ENCODE assay signal across 13 cellular contexts in the genomic region with DNA sequence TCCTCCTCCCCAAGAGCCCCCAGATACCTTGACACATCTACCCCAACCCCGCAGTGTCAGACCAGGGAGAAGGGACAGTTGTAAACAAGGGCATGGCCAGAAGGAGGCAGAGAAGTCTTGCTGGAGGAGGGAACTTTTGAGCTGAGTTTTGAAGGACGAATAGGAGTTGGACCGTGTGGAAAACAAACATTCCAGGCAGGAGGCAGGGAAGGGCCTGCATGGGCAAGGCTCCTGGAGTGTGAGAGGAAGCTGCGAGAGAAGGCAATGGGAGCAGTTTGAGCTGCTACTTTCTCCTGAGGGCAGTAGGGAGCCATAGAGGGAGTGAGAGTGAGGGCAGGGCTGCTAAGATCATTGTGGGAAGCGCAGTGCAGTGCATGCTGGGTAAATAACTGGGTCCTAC. TPM values are rescaled to one million over a fixed set of nuclear protein-coding genes. Genes with fewer than 3 reads are reported as not detected.
DNase-seq lines count a peak whose midpoint lies in the region; ATAC-seq, FAIRE-seq and TF ChIP-seq lines count a peak whose summit lies in the region.
"Had no signal": no experiment of that assay in that cellular context is flagged by ENCODE, and none has a peak within 500 bp of the region (broad histone marks: within the 10 kb centered on the region; RNA-seq: fewer than 3 reads in every experiment).

No MANE protein-coding gene starts in this region.

- H3K27me3 Mint-ChIP-seq in activated CD8-positive, alpha-beta T cell treated with anti-CD3 and anti-CD28 coated beads, Interleukin-2, amount 10 ng/mL, durations not matched to agents 7 days and 5 days (ENCODE audit: low read depth) = no peaks in the 10 kb centered on the region

- peaks cover 3 to 6% of the 10 kb centered on the region in 2 donors for H3K4me1 ChIP-seq in left lung

- DNase-seq in NCI-H1694 (lab: John Stamatoyannopoulos, UW) = peak; percentile 33
- no peak for DNase-seq in NCI-H1694 treated with DMSO at 0.1 percent for 48 hours (lab: John Stamatoyannopoulos, UW)
- DNase-seq in caudate nucleus (lab: John Stamatoyannopoulos, UW) = no peak
- DNase-seq in stimulated activated CD4-positive, alpha-beta T cell treated with anti-CD3 and anti-CD28 coated beads, Interleukin-2, amount 100 ng/mL, for 24 hours = peak; percentile 44 to 57
- no peak for DNase-seq in activated CD8-positive, alpha-beta T cell treated with anti-CD3 and anti-CD28 coated beads, Interleukin-2, amount 10 ng/mL, durations not matched to agents 7 days and 5 days
- DNase-seq in left lung = no peak
- DNase-seq in GM12892 (ENCODE audit: insufficient read length) = no peak
- DNase-seq: midbrain, NCI-H524, T1000 had no signal

- TF ChIP-seq POLR2A in GM12892 (IDR thresholded peaks at IDR 0.05; ENCODE audit: low read depth, low read length) = no peak

- H3K27ac ChIP-seq in caudate nucleus (ENCODE audit: low read depth, low read length) (peak overlapping the region; percentile 64), left lung (no peak overlapping the region)
- H3K27ac ChIP-seq: tibial nerve had no signal

- H3K4me3 ChIP-seq in left lung = no peak overlapping the region
- H3K4me3 ChIP-seq: tibial nerve had no signal

- CTCF ChIA-PET in activated CD8-positive, alpha-beta T cell treated with anti-CD3 and anti-CD28 coated beads, Interleukin-2, amount 10 ng/mL, durations not matched to agents 7 days and 5 days (lab: Charles Lee) = interaction anchor here (0.6 kb wide), 1 partner anchor 187 kb away, joined by 3 read pairs; no protein-coding TSS in a partner anchor

- H3K27me3 ChIP-seq in left lung = peaks cover 0 to 5% of the 10 kb centered on the region in 2 donors
- H3K27me3 ChIP-seq: tibial nerve had no signal

- no peak for ATAC-seq in activated CD8-positive, alpha-beta T cell treated with anti-CD3 and anti-CD28 coated beads, Interleukin-2, amount 10 ng/mL, durations not matched to agents 7 days and 5 days
- no peak for ATAC-seq in left lung

- no peaks in the 10 kb centered on the region for H3K9me3 ChIP-seq in left lung
- H3K9me3 ChIP-seq: tibial nerve had no signal

- intact Hi-C loops in left lung (cut with DNase I) = no loop called here

- peaks cover 4% of the 10 kb centered on the region for H3K4me1 Mint-ChIP-seq in activated CD8-positive, alpha-beta T cell treated with anti-CD3 and anti-CD28 coated beads, Interleukin-2, amount 10 ng/mL, durations not matched to agents 7 days and 5 days (ENCODE audit: low read depth)

- no peak for FAIRE-seq in GM12892 (lab: Jason Lieb, UNC)
- FAIRE-seq: A204.1 had no signal

- H3K36me3 Mint-ChIP-seq in activated CD8-positive, alpha-beta T cell treated with anti-CD3 and anti-CD28 coated beads, Interleukin-2, amount 10 ng/mL, durations not matched to agents 7 days and 5 days (ENCODE audit: low read depth) = peaks cover 37% of the 10 kb centered on the region

- no peak overlapping the region for H3K27ac Mint-ChIP-seq in activated CD8-positive, alpha-beta T cell treated with anti-CD3 and anti-CD28 coated beads, Interleukin-2, amount 10 ng/mL, durations not matched to agents 7 days and 5 days

- no peak overlapping the region for H3K4me3 Mint-ChIP-seq in activated CD8-positive, alpha-beta T cell treated with anti-CD3 and anti-CD28 coated beads, Interleukin-2, amount 10 ng/mL, durations not matched to agents 7 days and 5 days

- POLR2A ChIA-PET in activated CD8-positive, alpha-beta T cell treated with anti-CD3 and anti-CD28 coated beads, Interleukin-2, amount 10 ng/mL, durations not matched to agents 7 days and 5 days (lab: Charles Lee) = no interaction called here

- no peaks in the 10 kb centered on the region for H3K9me3 Mint-ChIP-seq in activated CD8-positive, alpha-beta T cell treated with anti-CD3 and anti-CD28 coated beads, Interleukin-2, amount 10 ng/mL, durations not matched to agents 7 days and 5 days (ENCODE audit: insufficient read depth)

- peak; percentile 30; the same call in 1 of the 2 replicates for TF ChIP-seq CTCF in LNCAP (IDR thresholded peaks at IDR 0.05)
- peak in 1 of 2 donors; percentile 32 for TF ChIP-seq CTCF in left lung (IDR thresholded peaks at IDR 0.05)

- no peaks in the 10 kb centered on the region for H3K36me3 ChIP-seq in left lung
- H3K36me3 ChIP-seq: tibial nerve had no signal

RNA-seq across cellular contexts. Expression of a gene that starts 23.3 kb away (rescaled TPM):
- total RNA-seq in activated CD8-positive, alpha-beta T cell treated with anti-CD3 and anti-CD28 coated beads, Interleukin-2, amount 10 ng/mL, durations not matched to agents 7 days and 5 days = 10 to 100 TPM; 75.2 to 78.6 TPM
- 1 to 10 TPM; 3.1 to 5.4 TPM for total RNA-seq in left lung
- polyA plus RNA-seq in GM12892 (2012; ENCODE audit: missing spikeins) = 8.3 TPM

RNA-seq across cellular contexts. Expression of a gene that starts 34.1 kb away (rescaled TPM):
- total RNA-seq in activated CD8-positive, alpha-beta T cell treated with anti-CD3 and anti-CD28 coated beads, Interleukin-2, amount 10 ng/mL, durations not matched to agents 7 days and 5 days = 10 to 100 TPM; 22.9 to 25.1 TPM
- 10 to 100 TPM; 17.0 to 30.3 TPM for total RNA-seq in left lung
- 7.8 TPM for polyA plus RNA-seq in GM12892 (2012; ENCODE audit: missing spikeins)

RNA-seq across cellular contexts. Expression of a gene that starts 55.5 kb away (rescaled TPM):
- total RNA-seq in activated CD8-positive, alpha-beta T cell treated with anti-CD3 and anti-CD28 coated beads, Interleukin-2, amount 10 ng/mL, durations not matched to agents 7 days and 5 days = 10 to 100 TPM; 33.8 to 34.2 TPM
- 10 to 100 TPM; 23.3 to 37.8 TPM for total RNA-seq in left lung
- polyA plus RNA-seq in GM12892 (2012; ENCODE audit: missing spikeins) = 7.5 TPM

Comparison
In these comparisons a context has a peak if more than half of its experiments do, and no peak if none do; other contexts are left out.
1. DNase-seq: peak in NCI-H1694 (single experiment) and stimulated activated CD4-positive, alpha-beta T cell treated with anti-CD3 and anti-CD28 coated beads, Interleukin-2, amount 100 ng/mL, for 24 hours (2 of 2); none in NCI-H1694 treated with DMSO at 0.1 percent for 48 hours (single experiment), caudate nucleus (0 of 61), activated CD8-positive, alpha-beta T cell treated with anti-CD3 and anti-CD28 coated beads, Interleukin-2, amount 10 ng/mL, durations not matched to agents 7 days and 5 days (single experiment), left lung (0 of 2) and GM12892 (single experiment).
2. RNA of a gene that starts 23.3 kb away (total RNA-seq): 75.2 to 78.6 TPM in activated CD8-positive, alpha-beta T cell treated with anti-CD3 and anti-CD28 coated beads, Interleukin-2, amount 10 ng/mL, durations not matched to agents 7 days and 5 days; 3.1 to 5.4 TPM in left lung; every median in the first group is over 10 times any median in the second.